ENCODE assay signal across 1 cellular context in the genomic region with DNA sequence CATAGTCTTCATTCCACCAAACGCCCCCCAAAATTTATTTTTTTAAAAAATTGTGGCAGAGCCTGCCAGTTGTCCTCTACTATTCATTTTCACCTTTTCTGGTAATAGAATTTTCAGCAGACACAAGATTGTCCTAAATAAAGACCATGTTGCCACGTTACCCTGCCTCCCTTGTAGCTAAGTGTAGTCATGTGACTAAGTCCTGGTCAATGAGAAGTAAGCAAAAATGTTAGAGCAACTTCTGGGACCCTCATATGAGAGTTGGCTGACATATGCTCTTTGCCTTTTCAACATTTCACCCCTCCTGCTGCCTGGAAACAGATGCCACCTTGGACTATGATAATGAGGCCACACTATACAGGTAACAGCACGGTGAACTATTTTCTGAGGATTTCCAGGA.
TF ChIP-seq lines count a peak whose summit lies in the region.

No MANE protein-coding gene starts in this region.

TF ChIP-seq in K562, 482 proteins besides CTCF, POLR2A, EP300 and RAD21 (continued from another document):
- TF ChIP-seq, protein P1, sequence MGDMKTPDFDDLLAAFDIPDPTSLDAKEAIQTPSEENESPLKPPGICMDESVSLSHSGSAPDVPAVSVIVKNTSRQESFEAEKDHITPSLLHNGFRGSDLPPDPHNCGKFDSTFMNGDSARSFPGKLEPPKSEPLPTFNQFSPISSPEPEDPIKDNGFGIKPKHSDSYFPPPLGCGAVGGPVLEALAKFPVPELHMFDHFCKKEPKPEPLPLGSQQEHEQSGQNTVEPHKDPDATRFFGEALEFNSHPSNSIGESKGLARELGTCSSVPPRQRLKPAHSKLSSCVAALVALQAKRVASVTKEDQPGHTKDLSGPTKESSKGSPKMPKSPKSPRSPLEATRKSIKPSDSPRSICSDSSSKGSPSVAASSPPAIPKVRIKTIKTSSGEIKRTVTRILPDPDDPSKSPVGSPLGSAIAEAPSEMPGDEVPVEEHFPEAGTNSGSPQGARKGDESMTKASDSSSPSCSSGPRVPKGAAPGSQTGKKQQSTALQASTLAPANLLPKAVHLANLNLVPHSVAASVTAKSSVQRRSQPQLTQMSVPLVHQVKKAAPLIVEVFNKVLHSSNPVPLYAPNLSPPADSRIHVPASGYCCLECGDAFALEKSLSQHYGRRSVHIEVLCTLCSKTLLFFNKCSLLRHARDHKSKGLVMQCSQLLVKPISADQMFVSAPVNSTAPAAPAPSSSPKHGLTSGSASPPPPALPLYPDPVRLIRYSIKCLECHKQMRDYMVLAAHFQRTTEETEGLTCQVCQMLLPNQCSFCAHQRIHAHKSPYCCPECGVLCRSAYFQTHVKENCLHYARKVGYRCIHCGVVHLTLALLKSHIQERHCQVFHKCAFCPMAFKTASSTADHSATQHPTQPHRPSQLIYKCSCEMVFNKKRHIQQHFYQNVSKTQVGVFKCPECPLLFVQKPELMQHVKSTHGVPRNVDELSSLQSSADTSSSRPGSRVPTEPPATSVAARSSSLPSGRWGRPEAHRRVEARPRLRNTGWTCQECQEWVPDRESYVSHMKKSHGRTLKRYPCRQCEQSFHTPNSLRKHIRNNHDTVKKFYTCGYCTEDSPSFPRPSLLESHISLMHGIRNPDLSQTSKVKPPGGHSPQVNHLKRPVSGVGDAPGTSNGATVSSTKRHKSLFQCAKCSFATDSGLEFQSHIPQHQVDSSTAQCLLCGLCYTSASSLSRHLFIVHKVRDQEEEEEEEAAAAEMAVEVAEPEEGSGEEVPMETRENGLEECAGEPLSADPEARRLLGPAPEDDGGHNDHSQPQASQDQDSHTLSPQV (IDR thresholded peaks at IDR 0.05) = 0 out of 2 replicates have a peak, but pooled peaks have one; percentile 17
- peak; percentile 67; the same call in 1 of the 2 replicates for TF ChIP-seq TOE1 (IDR thresholded peaks at IDR 0.05; ENCODE audit: borderline replicate concordance)
- no peak for TF ChIP-seq TOE1 (CRISPR knock-in tag; IDR thresholded peaks at IDR 0.05; ENCODE audit: borderline replicate concordance, low read depth)
